15 cellular contexts compared by ENCODE assay signal in the genomic region with DNA sequence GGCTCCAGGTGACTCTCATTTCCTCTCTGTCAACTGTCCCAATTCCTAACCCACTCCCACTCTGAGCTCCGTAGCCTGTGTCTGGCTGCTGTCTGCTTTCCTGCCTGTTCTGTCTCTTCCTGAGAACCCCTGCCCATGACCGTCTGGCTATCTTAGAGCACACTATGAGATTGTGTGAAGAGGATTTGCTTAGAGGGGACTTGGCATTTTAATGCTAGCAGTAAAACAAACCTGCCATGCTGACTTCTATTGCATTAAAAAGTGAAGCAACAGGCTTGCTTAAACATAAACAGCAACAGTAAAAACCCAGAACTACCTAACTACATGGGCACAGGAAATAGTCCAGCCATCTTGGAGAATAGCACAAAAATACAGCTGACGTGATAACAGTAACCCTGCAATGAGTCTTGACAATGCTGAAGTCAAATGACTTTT.
DNase-seq lines count a peak whose midpoint lies in the region; ATAC-seq lines count a peak whose summit lies in the region.
"Had no signal": no experiment of that assay in that cellular context is flagged by ENCODE, and none has a peak within 500 bp of the region (broad histone marks: within the 10 kb centered on the region; RNA-seq: fewer than 3 reads in every experiment).

No MANE protein-coding gene starts in this region.

- no peaks in the 10 kb centered on the region for H3K27me3 ChIP-seq in right cardiac atrium (ENCODE audit: control insufficient read depth, insufficient read depth)

- intact Hi-C loops in right cardiac atrium (cut with DNase I), result loop anchor here in 1 of 4 donors (10.0 kb wide), 1 partner anchor 49 kb away; no protein-coding TSS in a partner anchor

- H3K4me1 ChIP-seq in right cardiac atrium (ENCODE audit: control insufficient read depth, insufficient read depth, low read length), result peaks cover 37% of the 10 kb centered on the region

- in situ Hi-C loops in G401 (cut with HindIII; ENCODE audit: low sequenced_read_pairs), result no loop called here

- no peak for ATAC-seq in right cardiac atrium
- no peak for ATAC-seq in stimulated activated memory B cell treated with anti-CD40 and anti-IgM and Interleukin-4, amounts not matched to agents 10 μg/mL and 1 μg/mL and 100 μg/mL, for 72 hours
- ATAC-seq in naive thymus-derived CD8-positive, alpha-beta T cell, result no peak
- ATAC-seq: activated T-cell treated with anti-CD3 and anti-CD28 coated beads, Interleukin-2, amount 50 U/mL, for 4 hours; mucosa of descending colon had no signal

- POLR2A ChIA-PET in naive thymus-derived CD8-positive, alpha-beta T cell (lab: Charles Lee), result no interaction called here

- H3K4me3 Mint-ChIP-seq in stimulated activated memory B cell treated with anti-CD40 and anti-IgM and Interleukin-4, amounts not matched to agents 10 μg/mL and 1 μg/mL and 100 μg/mL, for 72 hours, result no peak overlapping the region
- H3K4me3 Mint-ChIP-seq in naive thymus-derived CD8-positive, alpha-beta T cell, result no peak overlapping the region
- H3K4me3 Mint-ChIP-seq: activated T-cell treated with anti-CD3 and anti-CD28 coated beads, Interleukin-2, amount 50 U/mL, for 4 hours had no signal

- H3K4me3 ChIP-seq in right cardiac atrium (ENCODE audit: low read length), result no peak overlapping the region
- H3K4me3 ChIP-seq: mucosa of descending colon had no signal

- no peaks in the 10 kb centered on the region for H3K27me3 Mint-ChIP-seq in stimulated activated memory B cell treated with anti-CD40 and anti-IgM and Interleukin-4, amounts not matched to agents 10 μg/mL and 1 μg/mL and 100 μg/mL, for 72 hours
- H3K27me3 Mint-ChIP-seq in naive thymus-derived CD8-positive, alpha-beta T cell, result no peaks in the 10 kb centered on the region

- peak overlapping the region; percentile 63 for H3K27ac ChIP-seq in right cardiac atrium (ENCODE audit: low read length)
- H3K27ac ChIP-seq: C4-2B had no signal

- no peaks in the 10 kb centered on the region for H3K9me3 ChIP-seq in right cardiac atrium (ENCODE audit: control insufficient read depth, low read length)
- H3K9me3 ChIP-seq: mucosa of descending colon had no signal

- DNase-seq in G401 (ENCODE audit: low spot score) (peak; percentile 54), NCI-H524 treated with DMSO at 0.1 percent for 48 hours (lab: John Stamatoyannopoulos, UW) (peak; percentile 27), right cardiac atrium (no peak), DMS153 treated with DMSO at 0.1 percent for 48 hours (lab: John Stamatoyannopoulos, UW; ENCODE audit: unreplicated experiment) (no peak), NCI-H446 treated with DMSO at 0.1 percent for 48 hours (lab: John Stamatoyannopoulos, UW) (no peak)
- no peak for DNase-seq in naive thymus-derived CD8-positive, alpha-beta T cell
- no peak for DNase-seq in activated naive CD4-positive, alpha-beta T cell treated with anti-CD3 and anti-CD28 coated beads, Interleukin-2, amount 50 U/mL, for 16 hours
- DNase-seq: activated T-cell treated with anti-CD3 and anti-CD28 coated beads, Interleukin-2, amount 50 U/mL, for 4 hours; Kasumi-1; mucosa of descending colon; NCI-H187; OCI-M1 had no signal

- no peaks in the 10 kb centered on the region for H3K9me3 Mint-ChIP-seq in stimulated activated memory B cell treated with anti-CD40 and anti-IgM and Interleukin-4, amounts not matched to agents 10 μg/mL and 1 μg/mL and 100 μg/mL, for 72 hours
- no peaks in the 10 kb centered on the region for H3K9me3 Mint-ChIP-seq in naive thymus-derived CD8-positive, alpha-beta T cell
- H3K9me3 Mint-ChIP-seq: activated T-cell treated with anti-CD3 and anti-CD28 coated beads, Interleukin-2, amount 50 U/mL, for 4 hours had no signal

- H3K27ac Mint-ChIP-seq in stimulated activated memory B cell treated with anti-CD40 and anti-IgM and Interleukin-4, amounts not matched to agents 10 μg/mL and 1 μg/mL and 100 μg/mL, for 72 hours, result peak overlapping the region; percentile 30
- H3K27ac Mint-ChIP-seq in naive thymus-derived CD8-positive, alpha-beta T cell, result peak overlapping the region in 2 of 10 donors; percentile 28 to 72
- H3K27ac Mint-ChIP-seq: progenitor cell of endocrine pancreas had no signal

- WGBS in right cardiac atrium, result 22% methylated on average over 3 of the region's 3 CpGs

- H3K36me3 Mint-ChIP-seq in stimulated activated memory B cell treated with anti-CD40 and anti-IgM and Interleukin-4, amounts not matched to agents 10 μg/mL and 1 μg/mL and 100 μg/mL, for 72 hours, result peaks cover 6% of the 10 kb centered on the region
- H3K36me3 Mint-ChIP-seq in naive thymus-derived CD8-positive, alpha-beta T cell, result no peaks in the 10 kb centered on the region

- peaks cover 57% of the 10 kb centered on the region for H3K4me1 Mint-ChIP-seq in stimulated activated memory B cell treated with anti-CD40 and anti-IgM and Interleukin-4, amounts not matched to agents 10 μg/mL and 1 μg/mL and 100 μg/mL, for 72 hours
- peaks cover 12 to 63% (median 36%) of the 10 kb centered on the region in 4 donors for H3K4me1 Mint-ChIP-seq in naive thymus-derived CD8-positive, alpha-beta T cell

Comparison
In these comparisons a context has a peak if more than half of its experiments do, and no peak if none do; other contexts are left out.
1. DNase-seq: peak in G401 (single experiment) and NCI-H524 treated with DMSO at 0.1 percent for 48 hours (single experiment); none in right cardiac atrium (0 of 3), naive thymus-derived CD8-positive, alpha-beta T cell (0 of 10), DMS153 treated with DMSO at 0.1 percent for 48 hours (single experiment), activated naive CD4-positive, alpha-beta T cell treated with anti-CD3 and anti-CD28 coated beads, Interleukin-2, amount 50 U/mL, for 16 hours (single experiment) and NCI-H446 treated with DMSO at 0.1 percent for 48 hours (single experiment).